In genomic region chr7:129501760-129502707, GRCh38 we compare ENCODE assay signal across 8 cellular contexts. TPM values are rescaled to one million over a fixed set of nuclear protein-coding genes. Genes with fewer than 3 reads are reported as not detected.
A peak's percentile ranks its signal among the peaks of the same experiment; 100 is the strongest.
DNase-seq lines count a peak whose midpoint lies in the region; ATAC-seq and TF ChIP-seq lines count a peak whose summit lies in the region.

Gene SMKR1 (plus strand): TSS chr7:129502531. CDS start chr7:129502825, 294 bp downstream.

- no peaks in the 10 kb centered on the region for H3K36me3 Mint-ChIP-seq in progenitor cell of endocrine pancreas (ENCODE audit: insufficient read depth)

- ATAC-seq in GM21825 (IDR thresholded peaks at IDR 0.05; ENCODE audit: unreplicated experiment): peak; percentile 77
- peak; percentile 97 to 98 for ATAC-seq in left cardiac atrium

- peaks cover 38% of the 10 kb centered on the region for H3K27me3 Mint-ChIP-seq in progenitor cell of endocrine pancreas

- no peaks in the 10 kb centered on the region for H3K4me1 ChIP-seq in urinary bladder (ENCODE audit: insufficient read depth)

- peak within 1 kb of the TSS; percentile 80 for H3K4me3 Mint-ChIP-seq in progenitor cell of endocrine pancreas (ENCODE audit: low read depth)

- TF ChIP-seq CTCF in progenitor cell of endocrine pancreas (IDR thresholded peaks at IDR 0.05; ENCODE audit: unreplicated experiment): no peak

- H3K9me3 Mint-ChIP-seq in progenitor cell of endocrine pancreas (ENCODE audit: low read depth): no peaks in the 10 kb centered on the region

- WGBS in urinary bladder: 5% methylated on average over 89 of the region's 89 CpGs

- peak within 1 kb of the TSS; percentile 76 for H3K27ac Mint-ChIP-seq in progenitor cell of endocrine pancreas

- H3K36me3 ChIP-seq in urinary bladder (ENCODE audit: insufficient read depth): no peaks in the 10 kb centered on the region

- intact Hi-C loops in left cardiac atrium (cut with DNase I): loop anchor here in 1 of 2 donors (10.0 kb wide), 1 partner anchor 113 kb away; the partner anchor contains the start of gene NRF1

- in situ Hi-C loops in G401 (cut with HindIII; ENCODE audit: low sequenced_read_pairs): no loop called here

- H3K4me3 ChIP-seq in urinary bladder (ENCODE audit: low read depth, low read length): peak within 1 kb of the TSS; percentile 58

- no peak within 1 kb of the TSS for H3K27ac ChIP-seq in urinary bladder (ENCODE audit: low read depth)

- peaks cover 7% of the 10 kb centered on the region for H3K4me1 Mint-ChIP-seq in progenitor cell of endocrine pancreas (ENCODE audit: low read depth)

- DNase-seq in G401 (ENCODE audit: low spot score) (peak; percentile 69), LHCN-M2 (ENCODE audit: low read depth) (peak; percentile 55), SK-N-DZ (ENCODE audit: low spot score) (peak; percentile 49), left cardiac atrium (peak; percentile 79), progenitor cell of endocrine pancreas (ENCODE audit: low spot score, unreplicated experiment) (peak; percentile 62)
- peak; percentile 93 for DNase-seq in activated naive CD4-positive, alpha-beta T cell treated with anti-CD3 and anti-CD28 coated beads, Interleukin-2, amount 50 U/mL, for 16 hours

RNA-seq across cellular contexts. Expression of gene SMKR1, which starts in this region (rescaled TPM):
- total RNA-seq in G401 (2014; rRNA removed; shearing (Covaris generic)): 5.2 TPM in 1 of 2 replicates, not detected in the other
- total RNA-seq in LHCN-M2 (2014; rRNA removed) (0.46 and 0.71 TPM in 2 replicates), left cardiac atrium (not detected), progenitor cell of endocrine pancreas (1.7 and 2.3 TPM in 2 replicates), urinary bladder (not detected)
- 0.38 TPM for polyA plus RNA-seq in LHCN-M2 (2012)
- polyA plus RNA-seq in SK-N-DZ (2014; cell fraction: cytosol; rRNA removed): 0.22 TPM in 1 of 2 replicates, not detected in the other
- polyA plus RNA-seq in SK-N-DZ (2014; cell fraction: nucleus; rRNA removed): 1.9 TPM in 1 of 2 replicates, not detected in the other
- polyA plus RNA-seq in urinary bladder: not detected

Comparison
In these comparisons a context has a peak if more than half of its experiments do, and no peak if none do; other contexts are left out.
1. Peak in DNase-seq in LHCN-M2; RNA of the gene not detected or under 1 TPM.
2. Peak in DNase-seq and ATAC-seq in left cardiac atrium; RNA of the gene not detected or under 1 TPM.